ENCODE assay signal across 8 cellular contexts in the genomic region with DNA sequence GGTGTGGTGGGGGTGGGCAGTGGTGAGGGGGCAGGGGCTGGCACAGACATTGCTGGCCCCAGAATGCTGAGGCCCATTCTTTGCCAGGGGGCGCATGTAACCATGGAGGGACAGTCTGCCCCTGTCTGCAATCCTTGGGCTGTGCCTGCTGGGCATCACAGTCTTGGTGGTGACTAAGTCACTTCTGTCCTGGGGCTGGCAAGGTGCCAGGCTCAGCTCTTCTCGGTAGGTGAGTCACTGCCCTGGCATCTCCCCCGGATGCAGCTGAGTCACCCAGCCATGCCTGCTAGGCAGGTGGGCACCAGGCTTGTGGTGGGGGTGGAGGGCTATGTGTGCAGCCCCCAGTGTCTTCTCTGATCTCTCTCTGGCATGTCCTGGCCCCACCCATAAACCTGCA. TPM values are rescaled to one million over a fixed set of nuclear protein-coding genes. Genes with fewer than 3 reads are reported as not detected.
DNase-seq lines count a peak whose midpoint lies in the region; FAIRE-seq and TF ChIP-seq lines count a peak whose summit lies in the region.

No MANE protein-coding gene starts in this region.

- no peak overlapping the region for H3K9ac ChIP-seq in neural progenitor cell

- FAIRE-seq in RCC 7860 (lab: Jason Lieb, UNC), result peak; percentile 90

- no peaks in the 10 kb centered on the region for H3K9me3 Mint-ChIP-seq in neural progenitor cell

- peaks cover under 1% of the 10 kb centered on the region for H3K79me2 ChIP-seq in neural progenitor cell (ENCODE audit: low read depth)

- H3K4me2 ChIP-seq in neural progenitor cell, result no peak overlapping the region

- peaks cover 31% of the 10 kb centered on the region for H3K27me3 ChIP-seq in neural progenitor cell

- peaks cover 56% of the 10 kb centered on the region for H3K4me1 Mint-ChIP-seq in neural progenitor cell

- H3K9me3 ChIP-seq in neural progenitor cell (ENCODE audit: low read depth), result no peaks in the 10 kb centered on the region

- TF ChIP-seq CTCF in fibroblast of the aortic adventitia (IDR thresholded peaks at IDR 0.05; ENCODE audit: insufficient read depth, low read length) (no peak), retinal pigment epithelial cell (conservative IDR thresholded peaks at IDR 0.05; ENCODE audit: low read depth, low read length) (no peak), neural progenitor cell (IDR thresholded peaks at IDR 0.05) (no peak)

- H3K4me3 ChIP-seq in fibroblast of the aortic adventitia (ENCODE audit: low read depth, low read length), result no peak overlapping the region
- no peak overlapping the region for H3K4me3 ChIP-seq in retinal pigment epithelial cell (ENCODE audit: low read length)
- no peak overlapping the region for H3K4me3 ChIP-seq in neural progenitor cell

- peaks cover 18% of the 10 kb centered on the region for H4K20me1 ChIP-seq in neural progenitor cell (ENCODE audit: low read depth)

- H3F3A ChIP-seq in neural progenitor cell (ENCODE audit: low read depth), result peaks cover 23% of the 10 kb centered on the region

- H2AFZ ChIP-seq in neural progenitor cell (replicated peaks), result no peak overlapping the region

- H3K4me1 ChIP-seq in neural progenitor cell, result peaks cover 50% of the 10 kb centered on the region

- H3K27ac ChIP-seq in neural progenitor cell, result no peak overlapping the region

- DNase-seq in NCI-H2081 (lab: John Stamatoyannopoulos, UW) (peak; percentile 70 to 82), NCI-H2081 treated with DMSO at 0.1 percent for 48 hours (lab: John Stamatoyannopoulos, UW) (no peak), RCC 7860 (ENCODE audit: low spot score) (peak; percentile 96), fibroblast of the aortic adventitia (ENCODE audit: low read depth) (peak; percentile 81), retinal pigment epithelial cell (ENCODE audit: low read depth) (peak; percentile 86), neural progenitor cell (ENCODE audit: low spot score) (no peak), ecto neural progenitor cell (ENCODE audit: low spot score) (no peak)
- DNase-seq in activated T-helper 1 cell treated with anti-CD3 and anti-CD28 coated beads, Interleukin-2, amount 50 U/mL, for 16 hours (ENCODE audit: low read depth in 1 of 2, low spot score in 1 of 2), result peak; percentile 82 to 86

- H3K36me3 Mint-ChIP-seq in neural progenitor cell, result no peaks in the 10 kb centered on the region

- H3K36me3 ChIP-seq in neural progenitor cell, result no peaks in the 10 kb centered on the region

- no peak overlapping the region for H3K4me3 Mint-ChIP-seq in neural progenitor cell

- no peak overlapping the region for H3K27ac Mint-ChIP-seq in neural progenitor cell

- peaks cover 15% of the 10 kb centered on the region for H3K27me3 Mint-ChIP-seq in neural progenitor cell (ENCODE audit: insufficient read depth, low read depth)

RNA-seq across cellular contexts. Expression of gene RARA, which starts 5.6 kb away (rescaled TPM):
- total RNA-seq in fibroblast of the aortic adventitia (ENCODE audit: low replicate concordance), result 16.0 and 25.2 TPM in 2 replicates
- total RNA-seq in neural progenitor cell (ENCODE audit: low replicate concordance), result 9.0 and 9.4 TPM in 2 replicates

RNA-seq across cellular contexts. Expression of gene CDC6, which starts 26.9 kb away (rescaled TPM):
- total RNA-seq in fibroblast of the aortic adventitia (ENCODE audit: low replicate concordance) (2.9 and 40.4 TPM in 2 replicates), neural progenitor cell (ENCODE audit: low replicate concordance) (54.6 and 65.3 TPM in 2 replicates)

RNA-seq across cellular contexts. Expression of gene GJD3, which starts 50.0 kb away (rescaled TPM):
- total RNA-seq in fibroblast of the aortic adventitia (ENCODE audit: low replicate concordance), result 5.9 TPM in 1 of 2 replicates, not detected in the other
- not detected in 2 replicates for total RNA-seq in neural progenitor cell (ENCODE audit: low replicate concordance)

Comparison
In these comparisons a context has a peak if more than half of its experiments do, and no peak if none do; other contexts are left out.
1. DNase-seq: peak in NCI-H2081 (2 of 2), RCC 7860 (single experiment), activated T-helper 1 cell treated with anti-CD3 and anti-CD28 coated beads, Interleukin-2, amount 50 U/mL, for 16 hours (2 of 2), fibroblast of the aortic adventitia (single experiment) and retinal pigment epithelial cell (single experiment); none in NCI-H2081 treated with DMSO at 0.1 percent for 48 hours (single experiment), neural progenitor cell (single experiment) and ecto neural progenitor cell (single experiment).